8 cellular contexts compared by ENCODE assay signal in genomic region chr7:148883233-148884048, GRCh38. TPM values are rescaled to one million over a fixed set of nuclear protein-coding genes. Genes with fewer than 3 reads are reported as not detected.
DNase-seq lines count a peak whose midpoint lies in the region; ATAC-seq and TF ChIP-seq lines count a peak whose summit lies in the region.

No MANE protein-coding gene starts in this region.

- peak overlapping the region; percentile 90 to 98 (median 98) for H3K27ac Mint-ChIP-seq in CD8-positive, alpha-beta memory T cell

- no peaks in the 10 kb centered on the region for H3K9me3 Mint-ChIP-seq in CD8-positive, alpha-beta memory T cell

- ATAC-seq in GM19467 (IDR thresholded peaks at IDR 0.05; ENCODE audit: unreplicated experiment), result peak; percentile 24

- peaks cover 0 to 8% (median 0%) of the 10 kb centered on the region in 3 donors for H3K36me3 Mint-ChIP-seq in CD8-positive, alpha-beta memory T cell

- peak overlapping the region; percentile 81 for H3K27ac ChIP-seq in CD8-positive, alpha-beta memory T cell (ENCODE audit: low read depth, low read length)
- H3K27ac ChIP-seq in HL-60 (replicated peaks) (peak overlapping the region; percentile 99), WERI-Rb-1 (peak overlapping the region; percentile 98)

- H3K4me1 ChIP-seq in CD8-positive, alpha-beta memory T cell (ENCODE audit: insufficient read depth, low read length), result peaks cover 7% of the 10 kb centered on the region

- H3K27me3 Mint-ChIP-seq in CD8-positive, alpha-beta memory T cell, result peaks cover 4 to 19% of the 10 kb centered on the region in 2 donors

- CTCF ChIA-PET in CD8-positive, alpha-beta memory T cell (lab: Charles Lee), result interaction anchor here (0.9 to 2.5 kb wide), 5 partner anchors 27 to 309 kb away, joined by 3 to 13 read pairs (median 6); no protein-coding TSS in a partner anchor

- DNase-seq in CD8-positive, alpha-beta memory T cell, result peak; percentile 61 to 81 (median 69)
- DNase-seq in HL-60 (ENCODE audit: low read depth in 1 of 2, low spot score in 1 of 2) (no peak), WERI-Rb-1 (peak; percentile 40), cardiac fibroblast (ENCODE audit: low read depth in 2 of 2) (peak; percentile 3 to 15), kidney epithelial cell (ENCODE audit: low read depth) (no peak), amniotic stem cell (lab: John Stamatoyannopoulos, UW) (no peak)
- peak; percentile 13 to 16 for DNase-seq in stimulated activated CD4-positive, alpha-beta T cell treated with anti-CD3 and anti-CD28 coated beads, Interleukin-15, amount 100 ng/mL, for 48 hours (ENCODE audit: low read depth in 2 of 2)

- H3K4me3 Mint-ChIP-seq in CD8-positive, alpha-beta memory T cell, result peak overlapping the region; percentile 91 to 98 (median 96)

- peaks cover 12 to 46% (median 32%) of the 10 kb centered on the region in 3 donors for H3K4me1 Mint-ChIP-seq in CD8-positive, alpha-beta memory T cell

- H3K27me3 ChIP-seq in CD8-positive, alpha-beta memory T cell (ENCODE audit: insufficient read depth, low read length, poor library complexity, severe bottlenecking), result no peaks in the 10 kb centered on the region
- H3K27me3 ChIP-seq in HL-60 (ENCODE audit: insufficient read depth, poor library complexity, severe bottlenecking) (no peaks in the 10 kb centered on the region), WERI-Rb-1 (ENCODE audit: insufficient read depth, low read depth, severe bottlenecking) (no peaks in the 10 kb centered on the region), kidney epithelial cell (ENCODE audit: control insufficient read depth, insufficient read depth, low read length) (no peaks in the 10 kb centered on the region)

- no peaks in the 10 kb centered on the region for H3K36me3 ChIP-seq in CD8-positive, alpha-beta memory T cell (ENCODE audit: insufficient read depth, low read length)
- H3K36me3 ChIP-seq in WERI-Rb-1 (peaks cover 31% of the 10 kb centered on the region), kidney epithelial cell (ENCODE audit: control insufficient read depth, insufficient read depth, low read length) (no peaks in the 10 kb centered on the region)

- H3K4me3 ChIP-seq in CD8-positive, alpha-beta memory T cell (ENCODE audit: low read length), result peak overlapping the region; percentile 63
- H3K4me3 ChIP-seq in HL-60 (replicated peaks; ENCODE audit: insufficient read depth, low read length) (peak overlapping the region; percentile 79), WERI-Rb-1 (ENCODE audit: low read depth, low read length) (peak overlapping the region; percentile 81), cardiac fibroblast (replicated peaks in 1 of 2; ENCODE audit: low read depth in 2 of 2, low read length in 2 of 2) (peak overlapping the region; percentile 76 to 86), kidney epithelial cell (ENCODE audit: low read depth, low read length) (peak overlapping the region; percentile 74)

- H3K9me3 ChIP-seq in CD8-positive, alpha-beta memory T cell (ENCODE audit: low read length), result no peaks in the 10 kb centered on the region
- no peaks in the 10 kb centered on the region for H3K9me3 ChIP-seq in WERI-Rb-1 (ENCODE audit: severe bottlenecking)

- POLR2A ChIA-PET in CD8-positive, alpha-beta memory T cell (lab: Charles Lee), result interaction anchor here (0.6 to 1.5 kb wide), 8 partner anchors 11 to 185 kb away, joined by 3 to 9 read pairs (median 4); partner anchors contain the start of gene CUL1

- no peak for TF ChIP-seq CTCF in HL-60 (IDR thresholded peaks at IDR 0.05; ENCODE audit: insufficient read depth, low read length)
- TF ChIP-seq CTCF in WERI-Rb-1 (IDR thresholded peaks at IDR 0.05; ENCODE audit: low read depth, low read length), result no peak
- no peak for TF ChIP-seq CTCF in cardiac fibroblast (IDR thresholded peaks at IDR 0.05; ENCODE audit: low read depth, low read length)
- TF ChIP-seq CTCF in kidney epithelial cell (IDR thresholded peaks at IDR 0.05; ENCODE audit: insufficient read depth, low read length, poor library complexity, severe bottlenecking), result no peak

RNA-seq across cellular contexts. Expression of gene EZH2, which starts 0.7 kb away (rescaled TPM):
- total RNA-seq in CD8-positive, alpha-beta memory T cell, result 100 to 1,000 TPM; 123 to 125 TPM
- 4.8 TPM for polyA plus RNA-seq in CD8-positive, alpha-beta memory T cell
- total RNA-seq in kidney epithelial cell, result 17.7 and 19.7 TPM in 2 replicates

Comparison
In these comparisons a context has a peak if more than half of its experiments do, and no peak if none do; other contexts are left out.
1. DNase-seq: peak in CD8-positive, alpha-beta memory T cell (5 of 5), WERI-Rb-1 (single experiment), cardiac fibroblast (2 of 2) and stimulated activated CD4-positive, alpha-beta T cell treated with anti-CD3 and anti-CD28 coated beads, Interleukin-15, amount 100 ng/mL, for 48 hours (2 of 2); none in HL-60 (0 of 2), kidney epithelial cell (single experiment) and amniotic stem cell (single experiment).
2. Peak in every context shown above with its lines, with median percentiles within 50 percentile points of each other: H3K27ac ChIP-seq and H3K4me3 ChIP-seq.